In genomic region chr2:239773377-239774141, GRCh38 we compare ENCODE assay signal across 23 cellular contexts.
A peak's percentile ranks its signal among the peaks of the same experiment; 100 is the strongest.
DNase-seq lines count a peak whose midpoint lies in the region; ATAC-seq, FAIRE-seq and TF ChIP-seq lines count a peak whose summit lies in the region.
"Had no signal": no experiment of that assay in that cellular context is flagged by ENCODE, and none has a peak within 500 bp of the region (broad histone marks: within the 10 kb centered on the region; RNA-seq: fewer than 3 reads in every experiment).

No MANE protein-coding gene starts in this region.

- no peak overlapping the region for H2BK12ac ChIP-seq in H9 (ENCODE audit: insufficient read length, low read depth, low read length)

- no peak overlapping the region for H3K4me3 ChIP-seq in right lobe of liver
- no peak overlapping the region for H3K4me3 ChIP-seq in HepG2 (replicated peaks in 1 of 3; ENCODE audit: insufficient read depth in 1 of 3, low read depth in 2 of 3, low read length in 3 of 3)
- H3K4me3 ChIP-seq in aorta (ENCODE audit: low read length in 2 of 2): no peak overlapping the region

- no peak overlapping the region for H2BK120ac ChIP-seq in H9 (ENCODE audit: low read depth, low read length, poor library complexity, severe bottlenecking)

- no peak overlapping the region for H2BK5ac ChIP-seq in H9 (ENCODE audit: insufficient read length, low read length)

- no peak for TF ChIP-seq RAD21 in HepG2 (CRISPR knock-in tag; IDR thresholded peaks at IDR 0.05)

- peaks cover 0 to 2% (median 0%) of the 10 kb centered on the region in 3 experiments; a peak in 1 of 7 replicates for H3K36me3 Mint-ChIP-seq in H9 (ENCODE audit: insufficient read depth in 1 of 3, low read depth in 3 of 3)
- H3K36me3 Mint-ChIP-seq: CD4-positive, alpha-beta memory T cell had no signal

- H3K4me3 Mint-ChIP-seq in H9: no peak overlapping the region
- H3K4me3 Mint-ChIP-seq: B cell had no signal

- no peak overlapping the region for H4K8ac ChIP-seq in H9 (replicated peaks; ENCODE audit: insufficient read length, low read depth, low read length)

- no peaks in the 10 kb centered on the region for H3K23me2 ChIP-seq in H9 (ENCODE audit: insufficient read length, low read depth, low read length, poor library complexity, severe bottlenecking)

- no peaks in the 10 kb centered on the region for H3K4me1 Mint-ChIP-seq in H9
- H3K4me1 Mint-ChIP-seq: CD4-positive, alpha-beta memory T cell had no signal

- FAIRE-seq in HepG2 (lab: Jason Lieb, UNC): no peak
- FAIRE-seq: A204.1, G401.6, GM12892, GM19239 had no signal

- H3T11ph ChIP-seq in H9 (ENCODE audit: low read length): no peak overlapping the region

- in situ Hi-C loops in HepG2 (cut with HindIII; ENCODE audit: extremely low pct_ligation_motif_present, low pct_unique_long_range_greater_than_20kb): no loop called here

- no peak for ATAC-seq in right lobe of liver
- no peak for ATAC-seq in HepG2
- no peak for ATAC-seq in left lobe of liver
- no peak for ATAC-seq in sciatic nerve
- ATAC-seq in aorta (ENCODE audit: low FRiP score): no peak
- ATAC-seq in GM18867 (IDR thresholded peaks at IDR 0.05; ENCODE audit: unreplicated experiment): no peak

- H3K56ac ChIP-seq in H9 (ENCODE audit: insufficient read length, low read depth, low read length): no peak overlapping the region

- H3K9me3 Mint-ChIP-seq in H9: peaks cover 8 to 10% of the 10 kb centered on the region in 2 experiments; a peak in 4 of 5 replicates

- POLR2A ChIA-PET in HepG2 (lab: Yijun Ruan, JAX): no interaction called here

- no peaks in the 10 kb centered on the region for H3K36me3 ChIP-seq in right lobe of liver
- no peaks in the 10 kb centered on the region for H3K36me3 ChIP-seq in HepG2 (replicated peaks in 1 of 2; ENCODE audit: control insufficient read depth in 1 of 2, insufficient read depth in 2 of 2, low read length in 2 of 2)
- H3K36me3 ChIP-seq in aorta (ENCODE audit: control insufficient read depth in 1 of 2, insufficient read depth in 2 of 2, low read length in 1 of 2): no peaks in the 10 kb centered on the region

- no peak overlapping the region for H3K18ac ChIP-seq in H9 (ENCODE audit: insufficient read length, low read depth, low read length)

- H3K4me1 ChIP-seq in right lobe of liver (no peaks in the 10 kb centered on the region), HepG2 (ENCODE audit: insufficient read depth, low read length) (no peaks in the 10 kb centered on the region), aorta (ENCODE audit: control insufficient read depth in 1 of 2, insufficient read depth in 2 of 2, low read length in 2 of 2) (no peaks in the 10 kb centered on the region), H9 (ENCODE audit: insufficient read depth, low read length) (no peaks in the 10 kb centered on the region)

- intact Hi-C loops in right lobe of liver (cut with DNase I): no loop called here
- intact Hi-C loops in HepG2 (cut with micrococcal nuclease; ENCODE audit: unreplicated experiment): no loop called here
- intact Hi-C loops in sciatic nerve (cut with DNase I): no loop called here
- intact Hi-C loops in aorta (cut with DNase I): no loop called here

- H3K4me2 ChIP-seq in HepG2 (ENCODE audit: low read depth, low read length) (no peak overlapping the region), H9 (ENCODE audit: insufficient read depth, insufficient read length, low read length) (no peak overlapping the region)

- H3K14ac ChIP-seq in H9 (ENCODE audit: insufficient read depth, low read length): no peak overlapping the region

- no peak overlapping the region for H2BK20ac ChIP-seq in H9 (ENCODE audit: low read depth, low read length, poor library complexity, severe bottlenecking)

- H3K9me3 ChIP-seq in right lobe of liver (no peaks in the 10 kb centered on the region), HepG2 (ENCODE audit: low read length) (peaks cover 8% of the 10 kb centered on the region), aorta (ENCODE audit: control insufficient read depth, low read length) (peaks cover 4% of the 10 kb centered on the region), H9 (ENCODE audit: control insufficient read depth, low read depth, low read length) (no peaks in the 10 kb centered on the region)

- no peak overlapping the region for H3K4ac ChIP-seq in H9 (ENCODE audit: low read depth, low read length)

- H2BK15ac ChIP-seq in H9 (ENCODE audit: low read depth, low read length): no peak overlapping the region

- TF ChIP-seq CTCF in right lobe of liver (IDR thresholded peaks at IDR 0.05) (no peak), HepG2 (CRISPR knock-in tag; IDR thresholded peaks at IDR 0.05) (no peak), H9 (conservative IDR thresholded peaks at IDR 0.05) (no peak)

- DNase-seq in right lobe of liver (peak in 2 of 3 donors; percentile 3 to 9), HepG2 (ENCODE audit: low spot score) (no peak), left lobe of liver (ENCODE audit: low spot score) (peak; percentile 18), sciatic nerve (ENCODE audit: low spot score) (peak; percentile 41), aorta (peak; percentile 24 to 64), COLO829 (ENCODE audit: low spot score) (no peak), H9 (no peak)
- DNase-seq: Calu3; CD4-positive, alpha-beta memory T cell; DMS153; Kasumi-1; NCI-H1417; NCI-H187; NCI-H446; NCI-H526; OCI-M1; SHP77 had no signal

- H3K79me1 ChIP-seq in H9 (ENCODE audit: insufficient read depth, low read depth, low read length, poor library complexity, severe bottlenecking): no peaks in the 10 kb centered on the region

- H2AFZ ChIP-seq in HepG2 (ENCODE audit: low read length) (no peak overlapping the region), H9 (ENCODE audit: low read length) (no peak overlapping the region)

- H3K27me3 ChIP-seq in right lobe of liver: no peaks in the 10 kb centered on the region
- H3K27me3 ChIP-seq in HepG2 (ENCODE audit: control insufficient read depth in 1 of 2, insufficient read depth in 2 of 2, low read length in 2 of 2): peaks cover 13 to 81% of the 10 kb centered on the region in 2 experiments; a peak in 4 of 5 replicates
- H3K27me3 ChIP-seq in aorta (ENCODE audit: control insufficient read depth in 1 of 2, insufficient read depth in 2 of 2, low read length in 1 of 2): no peaks in the 10 kb centered on the region
- H3K27me3 ChIP-seq in H9 (ENCODE audit: insufficient read depth, low read length): no peaks in the 10 kb centered on the region

- TF ChIP-seq POLR2A in right lobe of liver (IDR thresholded peaks at IDR 0.05) (no peak), HepG2 (IDR thresholded peaks at IDR 0.05; ENCODE audit: insufficient read depth in 1 of 2, low read depth in 2 of 2, low read length in 2 of 2) (no peak)

- WGBS in right lobe of liver (ENCODE audit: insufficient coverage, low coverage, low lambda C conversion rate, missing lambda C conversion rate): 57% methylated on average over 9 of the region's 14 CpGs
- 11% methylated on average over 13 of the region's 14 CpGs for WGBS in HepG2 (ENCODE audit: low lambda C conversion rate)
- 94 to 95% methylated on average over 14 of the region's 14 CpGs for WGBS in aorta, 2 donors
- no CpG with 5 or more reads among the region's 14 CpGs for WGBS in H9 (ENCODE audit: extremely low coverage, insufficient read length, low lambda C conversion rate)

- no peak for TF ChIP-seq EP300 in HepG2 (IDR thresholded peaks at IDR 0.05; ENCODE audit: low read depth in 2 of 2, low read length in 2 of 2)
- no peak for TF ChIP-seq EP300 in HepG2 (CRISPR knock-in tag; IDR thresholded peaks at IDR 0.05; ENCODE audit: borderline replicate concordance)

- H4K20me1 ChIP-seq in HepG2 (ENCODE audit: insufficient read depth, low read length): no peaks in the 10 kb centered on the region
- no peaks in the 10 kb centered on the region for H4K20me1 ChIP-seq in H9 (ENCODE audit: control insufficient read depth, insufficient read depth, insufficient read length)

- no peak overlapping the region for H3K23ac ChIP-seq in H9 (ENCODE audit: insufficient read length, low read depth, low read length)

- H3K9ac ChIP-seq in HepG2 (ENCODE audit: insufficient read depth, low read depth, low read length) (no peak overlapping the region), H9 (ENCODE audit: extremely low read depth, insufficient read length, low read length) (no peak overlapping the region)

- H3K79me2 ChIP-seq in HepG2 (ENCODE audit: insufficient read depth, low read length) (no peaks in the 10 kb centered on the region), H9 (ENCODE audit: insufficient read depth, low read length) (no peaks in the 10 kb centered on the region)

- H2AK5ac ChIP-seq in H9 (ENCODE audit: insufficient read length, low read length): no peak overlapping the region

- no TSS peak for BruUV-seq in HepG2 (replicated peaks; lab: Mats Ljungman, UMichigan)

- H3K27ac ChIP-seq in right lobe of liver (no peak overlapping the region), HepG2 (ENCODE audit: extremely low read length, insufficient read depth, low read length) (no peak overlapping the region), aorta (ENCODE audit: low read depth in 1 of 2, low read length in 2 of 2) (no peak overlapping the region), H9 (ENCODE audit: insufficient read length, low read depth, low read length) (no peak overlapping the region)

- no peak overlapping the region for H4K5ac ChIP-seq in H9 (ENCODE audit: insufficient read length, low read depth, low read length)

- CTCF ChIA-PET in HepG2 (lab: Yijun Ruan, JAX; ENCODE audit: low intra/inter-chr PET ratio, low total read pairs): no interaction called here

- no peak overlapping the region for H4K91ac ChIP-seq in H9 (ENCODE audit: insufficient read length, low read depth, low read length)

- no peak overlapping the region for H3K27ac Mint-ChIP-seq in H9
- H3K27ac Mint-ChIP-seq: B cell; CD4-positive, alpha-beta memory T cell had no signal

- peaks cover 39% of the 10 kb centered on the region for H3K27me3 Mint-ChIP-seq in H9 (ENCODE audit: low read depth)

TF ChIP-seq in HepG2, 621 proteins besides CTCF, POLR2A, EP300 and RAD21 (continues in another document):
- TF ChIP-seq ZNF543 (CRISPR knock-in tag; IDR thresholded peaks at IDR 0.05) (no peak), ZNF615 (CRISPR knock-in tag; IDR thresholded peaks at IDR 0.05; ENCODE audit: borderline replicate concordance) (no peak), ARNT2 (CRISPR knock-in tag; IDR thresholded peaks at IDR 0.05; ENCODE audit: low read depth) (no peak)
- TF ChIP-seq, protein P1, sequence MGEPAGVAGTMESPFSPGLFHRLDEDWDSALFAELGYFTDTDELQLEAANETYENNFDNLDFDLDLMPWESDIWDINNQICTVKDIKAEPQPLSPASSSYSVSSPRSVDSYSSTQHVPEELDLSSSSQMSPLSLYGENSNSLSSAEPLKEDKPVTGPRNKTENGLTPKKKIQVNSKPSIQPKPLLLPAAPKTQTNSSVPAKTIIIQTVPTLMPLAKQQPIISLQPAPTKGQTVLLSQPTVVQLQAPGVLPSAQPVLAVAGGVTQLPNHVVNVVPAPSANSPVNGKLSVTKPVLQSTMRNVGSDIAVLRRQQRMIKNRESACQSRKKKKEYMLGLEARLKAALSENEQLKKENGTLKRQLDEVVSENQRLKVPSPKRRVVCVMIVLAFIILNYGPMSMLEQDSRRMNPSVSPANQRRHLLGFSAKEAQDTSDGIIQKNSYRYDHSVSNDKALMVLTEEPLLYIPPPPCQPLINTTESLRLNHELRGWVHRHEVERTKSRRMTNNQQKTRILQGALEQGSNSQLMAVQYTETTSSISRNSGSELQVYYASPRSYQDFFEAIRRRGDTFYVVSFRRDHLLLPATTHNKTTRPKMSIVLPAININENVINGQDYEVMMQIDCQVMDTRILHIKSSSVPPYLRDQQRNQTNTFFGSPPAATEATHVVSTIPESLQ (CRISPR knock-in tag; conservative IDR thresholded peaks at IDR 0.05): no peak

Comparison
In these comparisons a context has a peak if more than half of its experiments do, and no peak if none do; other contexts are left out.
1. DNase-seq: peak in right lobe of liver (2 of 3), left lobe of liver (single experiment), sciatic nerve (single experiment) and aorta (2 of 2); none in HepG2 (single experiment), COLO829 (single experiment) and H9 (single experiment).